Comparison of ENCODE assay signal across 19 cellular contexts in the genomic region with DNA sequence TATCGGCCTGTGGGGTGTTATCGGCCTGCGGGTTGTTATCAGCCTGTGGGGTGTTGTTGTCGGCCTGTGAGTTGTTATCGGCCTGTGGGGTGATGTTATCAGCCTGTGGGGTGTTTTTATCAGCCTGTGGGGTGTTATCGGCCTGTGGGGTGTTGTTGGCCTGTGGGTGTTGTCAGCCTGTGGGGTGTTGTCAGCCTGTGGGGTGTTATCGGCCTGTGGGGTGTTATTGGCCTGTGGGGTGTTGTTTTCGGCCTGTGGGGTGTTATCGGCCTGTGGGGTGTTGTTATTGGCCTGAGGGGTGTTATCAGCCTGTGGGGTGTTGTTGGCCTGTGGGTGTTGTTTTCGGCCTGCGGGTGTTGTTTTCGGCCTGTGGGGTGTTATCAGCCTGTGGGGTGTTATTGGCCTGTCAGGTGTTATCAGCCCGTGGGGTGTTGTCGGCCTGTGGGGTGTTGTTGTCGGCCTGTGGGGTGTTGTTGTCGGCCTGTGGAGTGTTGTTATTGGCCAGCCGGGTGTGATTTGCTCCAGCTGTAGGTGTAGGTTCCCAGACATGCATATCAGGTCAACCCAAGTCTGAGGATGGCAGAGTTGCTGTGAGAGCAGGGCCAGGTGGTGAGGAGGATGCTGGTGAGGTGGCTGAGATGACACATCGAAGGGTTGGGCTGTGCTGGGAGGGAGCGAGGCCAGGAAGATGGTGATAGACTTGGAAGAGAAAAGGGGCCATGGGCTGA. TPM values are rescaled to one million over a fixed set of nuclear protein-coding genes. Genes with fewer than 3 reads are reported as not detected.
DNase-seq lines count a peak whose midpoint lies in the region; ATAC-seq and TF ChIP-seq lines count a peak whose summit lies in the region.
"Had no signal": no experiment of that assay in that cellular context is flagged by ENCODE, and none has a peak within 500 bp of the region (broad histone marks: within the 10 kb centered on the region; RNA-seq: fewer than 3 reads in every experiment).

No MANE protein-coding gene starts in this region.

- no peak for ATAC-seq in activated naive CD8-positive, alpha-beta T cell treated with anti-CD3 and anti-CD28 coated beads, Interleukin-2, amount 50 U/mL, for 24 hours
- ATAC-seq in foreskin keratinocyte: peak; percentile 51
- ATAC-seq in GM21786 (IDR thresholded peaks at IDR 0.05; ENCODE audit: unreplicated experiment): no peak

- H3K27me3 ChIP-seq in foreskin keratinocyte (no peaks in the 10 kb centered on the region), neural progenitor cell (no peaks in the 10 kb centered on the region)
- H3K27me3 ChIP-seq: BLaER1 treated with 17β-estradiol and CSF1 and Interleukin-3, amounts not matched to agents 10 nM and 100 nM; Peyer's patch had no signal

- H3K4me2 ChIP-seq in neural progenitor cell: no peak overlapping the region
- H3K4me2 ChIP-seq: BLaER1 treated with 17β-estradiol and CSF1 and Interleukin-3, amounts not matched to agents 10 nM and 100 nM; KMS-11 had no signal

- H3K27ac ChIP-seq in foreskin keratinocyte (no peak overlapping the region), neural progenitor cell (no peak overlapping the region)
- H3K27ac ChIP-seq: BLaER1 treated with 17β-estradiol and CSF1 and Interleukin-3, amounts not matched to agents 10 nM and 100 nM; KMS-11; Peyer's patch had no signal

- H3K36me3 ChIP-seq in neural progenitor cell: no peaks in the 10 kb centered on the region
- H3K36me3 ChIP-seq: BLaER1 treated with 17β-estradiol and CSF1 and Interleukin-3, amounts not matched to agents 10 nM and 100 nM; Peyer's patch had no signal

- no peaks in the 10 kb centered on the region for H3K79me2 ChIP-seq in neural progenitor cell (ENCODE audit: low read depth)

- H3K9ac ChIP-seq in neural progenitor cell: no peak overlapping the region
- H3K9ac ChIP-seq: BLaER1 treated with 17β-estradiol and CSF1 and Interleukin-3, amounts not matched to agents 10 nM and 100 nM; KMS-11 had no signal

- peaks cover 2% of the 10 kb centered on the region for H3K27me3 Mint-ChIP-seq in activated naive CD8-positive, alpha-beta T cell
- peaks cover 4% of the 10 kb centered on the region for H3K27me3 Mint-ChIP-seq in activated naive CD8-positive, alpha-beta T cell treated with anti-CD3 and anti-CD28 coated beads, Interleukin-2, amount 50 U/mL, for 24 hours
- peaks cover 17% of the 10 kb centered on the region for H3K27me3 Mint-ChIP-seq in neural progenitor cell (ENCODE audit: insufficient read depth, low read depth)

- no peaks in the 10 kb centered on the region for H3K36me3 Mint-ChIP-seq in activated naive CD8-positive, alpha-beta T cell
- H3K36me3 Mint-ChIP-seq in activated naive CD8-positive, alpha-beta T cell treated with anti-CD3 and anti-CD28 coated beads, Interleukin-2, amount 50 U/mL, for 24 hours (ENCODE audit: low read depth): no peaks in the 10 kb centered on the region
- no peaks in the 10 kb centered on the region for H3K36me3 Mint-ChIP-seq in neural progenitor cell

- no peak overlapping the region for H2AFZ ChIP-seq in neural progenitor cell (replicated peaks)

- H3K9me3 ChIP-seq in neural progenitor cell (ENCODE audit: low read depth): no peaks in the 10 kb centered on the region
- H3K9me3 ChIP-seq: Peyer's patch had no signal

- H3K9me3 Mint-ChIP-seq in activated naive CD8-positive, alpha-beta T cell (ENCODE audit: low read depth): no peaks in the 10 kb centered on the region
- H3K9me3 Mint-ChIP-seq in activated naive CD8-positive, alpha-beta T cell treated with anti-CD3 and anti-CD28 coated beads, Interleukin-2, amount 50 U/mL, for 24 hours: no peaks in the 10 kb centered on the region
- peaks cover 36% of the 10 kb centered on the region for H3K9me3 Mint-ChIP-seq in neural progenitor cell

- no peaks in the 10 kb centered on the region for H4K20me1 ChIP-seq in neural progenitor cell (ENCODE audit: low read depth)
- H4K20me1 ChIP-seq: BLaER1 treated with 17β-estradiol and CSF1 and Interleukin-3, amounts not matched to agents 10 nM and 100 nM had no signal

- no peak for TF ChIP-seq CTCF in foreskin keratinocyte (conservative IDR thresholded peaks at IDR 0.05)
- no peak for TF ChIP-seq CTCF in neural progenitor cell (IDR thresholded peaks at IDR 0.05)

- H3K4me1 ChIP-seq in foreskin keratinocyte: no peaks in the 10 kb centered on the region
- no peaks in the 10 kb centered on the region for H3K4me1 ChIP-seq in neural progenitor cell
- H3K4me1 ChIP-seq: Peyer's patch had no signal

- H3F3A ChIP-seq in neural progenitor cell (ENCODE audit: low read depth): peaks cover 5% of the 10 kb centered on the region

- H3K27ac Mint-ChIP-seq in activated naive CD8-positive, alpha-beta T cell: peak overlapping the region; percentile 61
- H3K27ac Mint-ChIP-seq in activated naive CD8-positive, alpha-beta T cell treated with anti-CD3 and anti-CD28 coated beads, Interleukin-2, amount 50 U/mL, for 24 hours: no peak overlapping the region
- H3K27ac Mint-ChIP-seq in neural progenitor cell: peak overlapping the region; percentile 60
- H3K27ac Mint-ChIP-seq: HFFc6 had no signal

- DNase-seq in activated naive CD8-positive, alpha-beta T cell treated with anti-CD3 and anti-CD28 coated beads, Interleukin-2, amount 50 U/mL, for 24 hours: no peak
- DNase-seq in foreskin keratinocyte (no peak), neural progenitor cell (ENCODE audit: low spot score) (no peak), mesenteric fat pad (ENCODE audit: low spot score) (no peak), NCI-H187 treated with DMSO at 0.1 percent for 48 hours (lab: John Stamatoyannopoulos, UW) (no peak), NCI-H2029 (lab: John Stamatoyannopoulos, UW) (no peak)
- DNase-seq: HFFc6, NCI-H1436 treated with DMSO at 0.1 percent for 48 hours, NCI-H2107, NCI-H2227 treated with DMSO at 0.1 percent for 48 hours, NCI-H524, Peyer's patch, Right ventricle myocardium superior had no signal

- H3K4me1 Mint-ChIP-seq in activated naive CD8-positive, alpha-beta T cell (ENCODE audit: low read depth): peaks cover 8% of the 10 kb centered on the region
- H3K4me1 Mint-ChIP-seq in activated naive CD8-positive, alpha-beta T cell treated with anti-CD3 and anti-CD28 coated beads, Interleukin-2, amount 50 U/mL, for 24 hours: peaks cover 5% of the 10 kb centered on the region
- peaks cover 12% of the 10 kb centered on the region for H3K4me1 Mint-ChIP-seq in neural progenitor cell

- no peak overlapping the region for H3K4me3 ChIP-seq in neural progenitor cell
- H3K4me3 ChIP-seq: BLaER1 treated with 17β-estradiol and CSF1 and Interleukin-3, amounts not matched to agents 10 nM and 100 nM; Peyer's patch had no signal

- no peak overlapping the region for H3K4me3 Mint-ChIP-seq in activated naive CD8-positive, alpha-beta T cell
- H3K4me3 Mint-ChIP-seq in activated naive CD8-positive, alpha-beta T cell treated with anti-CD3 and anti-CD28 coated beads, Interleukin-2, amount 50 U/mL, for 24 hours: no peak overlapping the region
- H3K4me3 Mint-ChIP-seq in neural progenitor cell: peak overlapping the region; percentile 59
- H3K4me3 Mint-ChIP-seq: HFFc6 had no signal

RNA-seq across cellular contexts. Expression of a gene that starts 7.1 kb away (rescaled TPM):
- total RNA-seq in foreskin keratinocyte (not detected in 2 replicates), neural progenitor cell (ENCODE audit: low replicate concordance) (0.06 TPM in 1 of 2 replicates, not detected in the other), mesenteric fat pad (241 TPM)
- not detected in 2 replicates for polyA plus RNA-seq in foreskin keratinocyte
- total RNA-seq: H1, HFFc6, M059J had no signal
- polyA plus RNA-seq: H1 had no signal

RNA-seq across cellular contexts. Expression of a gene that starts 16.3 kb away (rescaled TPM):
- total RNA-seq in foreskin keratinocyte: not detected in 2 replicates
- polyA plus RNA-seq in foreskin keratinocyte: not detected in 2 replicates
- not detected in 2 replicates for total RNA-seq in neural progenitor cell (ENCODE audit: low replicate concordance)
- not detected for total RNA-seq in mesenteric fat pad
- total RNA-seq: HFFc6, M059J, Peyer's patch, Right ventricle myocardium superior had no signal

Comparison
In these comparisons a context has a peak if more than half of its experiments do, and no peak if none do; other contexts are left out.
1. RNA of a gene that starts 7.1 kb away (total RNA-seq): 241 TPM in mesenteric fat pad (single experiment); not detected in foreskin keratinocyte and 0.06 TPM in neural progenitor cell; every median in the first group is over 100 times any median in the second.